In the genomic region with DNA sequence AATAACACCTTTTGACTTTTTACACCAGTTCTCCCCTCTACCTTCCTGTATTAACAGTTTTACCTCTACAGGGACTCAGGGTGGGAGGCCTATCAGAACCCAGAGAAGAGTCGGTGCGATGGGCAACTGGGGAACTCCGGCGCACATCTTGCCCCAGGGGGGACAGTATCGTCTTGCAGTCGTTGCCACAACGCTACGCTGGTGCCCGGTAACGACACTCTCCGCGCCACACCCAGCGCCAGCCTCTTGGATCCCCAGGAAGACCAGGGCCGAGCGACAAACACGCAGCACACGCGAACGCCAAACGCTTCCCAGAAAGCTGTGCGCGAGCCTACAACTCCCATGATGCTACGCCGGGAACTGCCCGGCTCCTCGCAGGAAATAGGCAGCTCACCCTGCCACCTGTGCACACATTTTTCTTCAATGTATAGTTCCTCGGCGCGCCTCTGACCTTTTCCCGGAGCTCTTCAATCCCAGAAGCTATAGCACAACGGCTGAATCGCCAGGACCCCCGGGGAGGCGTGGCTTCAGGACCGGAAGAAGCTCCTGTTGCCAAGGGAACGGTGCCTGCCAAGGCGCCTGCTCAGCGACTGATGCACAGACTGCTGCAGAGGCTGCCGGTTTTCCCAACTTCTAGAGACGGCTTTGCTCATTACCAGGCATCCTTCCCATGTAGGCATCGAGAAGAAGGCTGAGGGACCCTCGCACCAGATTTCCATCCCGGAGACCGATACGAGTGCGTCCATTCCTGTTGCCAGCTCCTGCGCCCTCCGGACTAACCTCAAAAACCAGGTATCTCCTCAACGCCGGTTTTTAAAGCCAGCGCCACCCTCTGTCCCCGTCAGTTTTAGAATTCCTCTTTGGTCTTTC, we compare ENCODE assay signal across 1 cellular context.
TF ChIP-seq lines count a peak whose summit lies in the region.

A gene with protein sequence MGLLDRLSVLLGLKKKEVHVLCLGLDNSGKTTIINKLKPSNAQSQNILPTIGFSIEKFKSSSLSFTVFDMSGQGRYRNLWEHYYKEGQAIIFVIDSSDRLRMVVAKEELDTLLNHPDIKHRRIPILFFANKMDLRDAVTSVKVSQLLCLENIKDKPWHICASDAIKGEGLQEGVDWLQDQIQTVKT (plus strand): TSS at position 573 of the 870 bp plus-strand sequence. CDS start 3,350 bp downstream, outside the sequence.

TF ChIP-seq in K562, 482 proteins besides CTCF, POLR2A, EP300 and RAD21 (continued from another document and continues in another):
- TF ChIP-seq, protein P1, sequence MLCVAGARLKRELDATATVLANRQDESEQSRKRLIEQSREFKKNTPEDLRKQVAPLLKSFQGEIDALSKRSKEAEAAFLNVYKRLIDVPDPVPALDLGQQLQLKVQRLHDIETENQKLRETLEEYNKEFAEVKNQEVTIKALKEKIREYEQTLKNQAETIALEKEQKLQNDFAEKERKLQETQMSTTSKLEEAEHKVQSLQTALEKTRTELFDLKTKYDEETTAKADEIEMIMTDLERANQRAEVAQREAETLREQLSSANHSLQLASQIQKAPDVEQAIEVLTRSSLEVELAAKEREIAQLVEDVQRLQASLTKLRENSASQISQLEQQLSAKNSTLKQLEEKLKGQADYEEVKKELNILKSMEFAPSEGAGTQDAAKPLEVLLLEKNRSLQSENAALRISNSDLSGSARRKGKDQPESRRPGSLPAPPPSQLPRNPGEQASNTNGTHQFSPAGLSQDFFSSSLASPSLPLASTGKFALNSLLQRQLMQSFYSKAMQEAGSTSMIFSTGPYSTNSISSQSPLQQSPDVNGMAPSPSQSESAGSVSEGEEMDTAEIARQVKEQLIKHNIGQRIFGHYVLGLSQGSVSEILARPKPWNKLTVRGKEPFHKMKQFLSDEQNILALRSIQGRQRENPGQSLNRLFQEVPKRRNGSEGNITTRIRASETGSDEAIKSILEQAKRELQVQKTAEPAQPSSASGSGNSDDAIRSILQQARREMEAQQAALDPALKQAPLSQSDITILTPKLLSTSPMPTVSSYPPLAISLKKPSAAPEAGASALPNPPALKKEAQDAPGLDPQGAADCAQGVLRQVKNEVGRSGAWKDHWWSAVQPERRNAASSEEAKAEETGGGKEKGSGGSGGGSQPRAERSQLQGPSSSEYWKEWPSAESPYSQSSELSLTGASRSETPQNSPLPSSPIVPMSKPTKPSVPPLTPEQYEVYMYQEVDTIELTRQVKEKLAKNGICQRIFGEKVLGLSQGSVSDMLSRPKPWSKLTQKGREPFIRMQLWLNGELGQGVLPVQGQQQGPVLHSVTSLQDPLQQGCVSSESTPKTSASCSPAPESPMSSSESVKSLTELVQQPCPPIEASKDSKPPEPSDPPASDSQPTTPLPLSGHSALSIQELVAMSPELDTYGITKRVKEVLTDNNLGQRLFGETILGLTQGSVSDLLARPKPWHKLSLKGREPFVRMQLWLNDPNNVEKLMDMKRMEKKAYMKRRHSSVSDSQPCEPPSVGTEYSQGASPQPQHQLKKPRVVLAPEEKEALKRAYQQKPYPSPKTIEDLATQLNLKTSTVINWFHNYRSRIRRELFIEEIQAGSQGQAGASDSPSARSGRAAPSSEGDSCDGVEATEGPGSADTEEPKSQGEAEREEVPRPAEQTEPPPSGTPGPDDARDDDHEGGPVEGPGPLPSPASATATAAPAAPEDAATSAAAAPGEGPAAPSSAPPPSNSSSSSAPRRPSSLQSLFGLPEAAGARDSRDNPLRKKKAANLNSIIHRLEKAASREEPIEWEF (CRISPR knock-in tag; IDR thresholded peaks at IDR 0.05): no peak
- TF ChIP-seq BRD9 (IDR thresholded peaks at IDR 0.05; ENCODE audit: low read depth, partially characterized antibody) (no peak), SIN3B (IDR thresholded peaks at IDR 0.05; ENCODE audit: low read depth) (no peak), RAD51 (IDR thresholded peaks at IDR 0.05; ENCODE audit: borderline replicate concordance, low read depth) (no peak), CEBPB (tag; IDR thresholded peaks at IDR 0.05) (no peak), MCM7 (IDR thresholded peaks at IDR 0.05) (no peak), ZNF584 (CRISPR knock-in tag; IDR thresholded peaks at IDR 0.05; ENCODE audit: low read depth) (no peak), ZNF57 (CRISPR knock-in tag; IDR thresholded peaks at IDR 0.05) (no peak), HEY1 (CRISPR knock-in tag; IDR thresholded peaks at IDR 0.05; ENCODE audit: borderline replicate concordance) (no peak), HNRNPK (IDR thresholded peaks at IDR 0.05; ENCODE audit: low read depth, low read length, poor library complexity, severe bottlenecking) (no peak), MCM2 (IDR thresholded peaks at IDR 0.05; ENCODE audit: low read depth) (no peak), LEF1 (IDR thresholded peaks at IDR 0.05) (no peak), RBM22 (IDR thresholded peaks at IDR 0.05; ENCODE audit: low read depth, low read length, poor library complexity, severe bottlenecking) (no peak), ZNF239 (CRISPR knock-in tag; IDR thresholded peaks at IDR 0.05) (no peak), ZSCAN32 (CRISPR knock-in tag; IDR thresholded peaks at IDR 0.05) (no peak), ETV5 (CRISPR knock-in tag; IDR thresholded peaks at IDR 0.05; ENCODE audit: low read depth) (no peak), ZNF184 (CRISPR knock-in tag; IDR thresholded peaks at IDR 0.05) (no peak), ZNF75A (CRISPR knock-in tag; IDR thresholded peaks at IDR 0.05) (no peak), MIER1 (IDR thresholded peaks at IDR 0.05; ENCODE audit: low read depth) (no peak), CHD1 (IDR thresholded peaks at IDR 0.05; ENCODE audit: low read length) (no peak), PTBP1 (IDR thresholded peaks at IDR 0.05; ENCODE audit: low read depth, low read length) (no peak), GABPB1 (CRISPR knock-in tag; IDR thresholded peaks at IDR 0.05) (peak; percentile 68), NFRKB (IDR thresholded peaks at IDR 0.05; ENCODE audit: low read depth) (no peak), PHF8 (IDR thresholded peaks at IDR 0.05; ENCODE audit: borderline replicate concordance, low read length) (peak; percentile 64; the same call in 1 of the 2 replicates), ZNF12 (CRISPR knock-in tag; IDR thresholded peaks at IDR 0.05) (no peak), ZNF589 (CRISPR knock-in tag; IDR thresholded peaks at IDR 0.05; ENCODE audit: low read depth) (no peak), BACH1 (tag; IDR thresholded peaks at IDR 0.05) (no peak), GABPA (tag; conservative IDR thresholded peaks at IDR 0.05; ENCODE audit: low read depth) (peak; percentile 86), HMG20B (CRISPR knock-in tag; IDR thresholded peaks at IDR 0.05) (no peak), ELF1 (tag; IDR thresholded peaks at IDR 0.05) (peak; percentile 70)
- TF ChIP-seq, protein P2, sequence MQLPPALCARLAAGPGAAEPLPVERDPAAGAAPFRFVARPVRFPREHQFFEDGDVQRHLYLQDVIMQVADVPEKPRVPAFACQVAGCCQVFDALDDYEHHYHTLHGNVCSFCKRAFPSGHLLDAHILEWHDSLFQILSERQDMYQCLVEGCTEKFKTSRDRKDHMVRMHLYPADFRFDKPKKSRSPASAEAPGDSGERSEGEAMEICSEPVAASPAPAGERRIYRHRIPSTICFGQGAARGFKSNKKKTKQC (CRISPR knock-in tag; IDR thresholded peaks at IDR 0.05): no peak
- TF ChIP-seq, protein P3, sequence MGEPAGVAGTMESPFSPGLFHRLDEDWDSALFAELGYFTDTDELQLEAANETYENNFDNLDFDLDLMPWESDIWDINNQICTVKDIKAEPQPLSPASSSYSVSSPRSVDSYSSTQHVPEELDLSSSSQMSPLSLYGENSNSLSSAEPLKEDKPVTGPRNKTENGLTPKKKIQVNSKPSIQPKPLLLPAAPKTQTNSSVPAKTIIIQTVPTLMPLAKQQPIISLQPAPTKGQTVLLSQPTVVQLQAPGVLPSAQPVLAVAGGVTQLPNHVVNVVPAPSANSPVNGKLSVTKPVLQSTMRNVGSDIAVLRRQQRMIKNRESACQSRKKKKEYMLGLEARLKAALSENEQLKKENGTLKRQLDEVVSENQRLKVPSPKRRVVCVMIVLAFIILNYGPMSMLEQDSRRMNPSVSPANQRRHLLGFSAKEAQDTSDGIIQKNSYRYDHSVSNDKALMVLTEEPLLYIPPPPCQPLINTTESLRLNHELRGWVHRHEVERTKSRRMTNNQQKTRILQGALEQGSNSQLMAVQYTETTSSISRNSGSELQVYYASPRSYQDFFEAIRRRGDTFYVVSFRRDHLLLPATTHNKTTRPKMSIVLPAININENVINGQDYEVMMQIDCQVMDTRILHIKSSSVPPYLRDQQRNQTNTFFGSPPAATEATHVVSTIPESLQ (CRISPR knock-in tag; IDR thresholded peaks at IDR 0.05): no peak
- TF ChIP-seq, protein P4, sequence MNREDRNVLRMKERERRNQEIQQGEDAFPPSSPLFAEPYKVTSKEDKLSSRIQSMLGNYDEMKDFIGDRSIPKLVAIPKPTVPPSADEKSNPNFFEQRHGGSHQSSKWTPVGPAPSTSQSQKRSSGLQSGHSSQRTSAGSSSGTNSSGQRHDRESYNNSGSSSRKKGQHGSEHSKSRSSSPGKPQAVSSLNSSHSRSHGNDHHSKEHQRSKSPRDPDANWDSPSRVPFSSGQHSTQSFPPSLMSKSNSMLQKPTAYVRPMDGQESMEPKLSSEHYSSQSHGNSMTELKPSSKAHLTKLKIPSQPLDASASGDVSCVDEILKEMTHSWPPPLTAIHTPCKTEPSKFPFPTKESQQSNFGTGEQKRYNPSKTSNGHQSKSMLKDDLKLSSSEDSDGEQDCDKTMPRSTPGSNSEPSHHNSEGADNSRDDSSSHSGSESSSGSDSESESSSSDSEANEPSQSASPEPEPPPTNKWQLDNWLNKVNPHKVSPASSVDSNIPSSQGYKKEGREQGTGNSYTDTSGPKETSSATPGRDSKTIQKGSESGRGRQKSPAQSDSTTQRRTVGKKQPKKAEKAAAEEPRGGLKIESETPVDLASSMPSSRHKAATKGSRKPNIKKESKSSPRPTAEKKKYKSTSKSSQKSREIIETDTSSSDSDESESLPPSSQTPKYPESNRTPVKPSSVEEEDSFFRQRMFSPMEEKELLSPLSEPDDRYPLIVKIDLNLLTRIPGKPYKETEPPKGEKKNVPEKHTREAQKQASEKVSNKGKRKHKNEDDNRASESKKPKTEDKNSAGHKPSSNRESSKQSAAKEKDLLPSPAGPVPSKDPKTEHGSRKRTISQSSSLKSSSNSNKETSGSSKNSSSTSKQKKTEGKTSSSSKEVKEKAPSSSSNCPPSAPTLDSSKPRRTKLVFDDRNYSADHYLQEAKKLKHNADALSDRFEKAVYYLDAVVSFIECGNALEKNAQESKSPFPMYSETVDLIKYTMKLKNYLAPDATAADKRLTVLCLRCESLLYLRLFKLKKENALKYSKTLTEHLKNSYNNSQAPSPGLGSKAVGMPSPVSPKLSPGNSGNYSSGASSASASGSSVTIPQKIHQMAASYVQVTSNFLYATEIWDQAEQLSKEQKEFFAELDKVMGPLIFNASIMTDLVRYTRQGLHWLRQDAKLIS (CRISPR knock-in tag; IDR thresholded peaks at IDR 0.05): no peak
- TF ChIP-seq, protein P5, sequence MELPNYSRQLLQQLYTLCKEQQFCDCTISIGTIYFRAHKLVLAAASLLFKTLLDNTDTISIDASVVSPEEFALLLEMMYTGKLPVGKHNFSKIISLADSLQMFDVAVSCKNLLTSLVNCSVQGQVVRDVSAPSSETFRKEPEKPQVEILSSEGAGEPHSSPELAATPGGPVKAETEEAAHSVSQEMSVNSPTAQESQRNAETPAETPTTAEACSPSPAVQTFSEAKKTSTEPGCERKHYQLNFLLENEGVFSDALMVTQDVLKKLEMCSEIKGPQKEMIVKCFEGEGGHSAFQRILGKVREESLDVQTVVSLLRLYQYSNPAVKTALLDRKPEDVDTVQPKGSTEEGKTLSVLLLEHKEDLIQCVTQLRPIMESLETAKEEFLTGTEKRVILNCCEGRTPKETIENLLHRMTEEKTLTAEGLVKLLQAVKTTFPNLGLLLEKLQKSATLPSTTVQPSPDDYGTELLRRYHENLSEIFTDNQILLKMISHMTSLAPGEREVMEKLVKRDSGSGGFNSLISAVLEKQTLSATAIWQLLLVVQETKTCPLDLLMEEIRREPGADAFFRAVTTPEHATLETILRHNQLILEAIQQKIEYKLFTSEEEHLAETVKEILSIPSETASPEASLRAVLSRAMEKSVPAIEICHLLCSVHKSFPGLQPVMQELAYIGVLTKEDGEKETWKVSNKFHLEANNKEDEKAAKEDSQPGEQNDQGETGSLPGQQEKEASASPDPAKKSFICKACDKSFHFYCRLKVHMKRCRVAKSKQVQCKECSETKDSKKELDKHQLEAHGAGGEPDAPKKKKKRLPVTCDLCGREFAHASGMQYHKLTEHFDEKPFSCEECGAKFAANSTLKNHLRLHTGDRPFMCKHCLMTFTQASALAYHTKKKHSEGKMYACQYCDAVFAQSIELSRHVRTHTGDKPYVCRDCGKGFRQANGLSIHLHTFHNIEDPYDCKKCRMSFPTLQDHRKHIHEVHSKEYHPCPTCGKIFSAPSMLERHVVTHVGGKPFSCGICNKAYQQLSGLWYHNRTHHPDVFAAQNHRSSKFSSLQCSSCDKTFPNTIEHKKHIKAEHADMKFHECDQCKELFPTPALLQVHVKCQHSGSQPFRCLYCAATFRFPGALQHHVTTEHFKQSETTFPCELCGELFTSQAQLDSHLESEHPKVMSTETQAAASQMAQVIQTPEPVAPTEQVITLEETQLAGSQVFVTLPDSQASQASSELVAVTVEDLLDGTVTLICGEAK (IDR thresholded peaks at IDR 0.05): peak; percentile 79
- TF ChIP-seq, protein P5 (CRISPR knock-in tag; IDR thresholded peaks at IDR 0.05): no peak
- TF ChIP-seq, protein P6, sequence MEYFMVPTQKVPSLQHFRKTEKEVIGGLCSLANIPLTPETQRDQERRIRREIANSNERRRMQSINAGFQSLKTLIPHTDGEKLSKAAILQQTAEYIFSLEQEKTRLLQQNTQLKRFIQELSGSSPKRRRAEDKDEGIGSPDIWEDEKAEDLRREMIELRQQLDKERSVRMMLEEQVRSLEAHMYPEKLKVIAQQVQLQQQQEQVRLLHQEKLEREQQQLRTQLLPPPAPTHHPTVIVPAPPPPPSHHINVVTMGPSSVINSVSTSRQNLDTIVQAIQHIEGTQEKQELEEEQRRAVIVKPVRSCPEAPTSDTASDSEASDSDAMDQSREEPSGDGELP (CRISPR knock-in tag; IDR thresholded peaks at IDR 0.05; ENCODE audit: borderline replicate concordance): peak; percentile 25; the same call in 1 of the 2 replicates
